Comparison of ENCODE assay signal across 11 cellular contexts in the genomic region with DNA sequence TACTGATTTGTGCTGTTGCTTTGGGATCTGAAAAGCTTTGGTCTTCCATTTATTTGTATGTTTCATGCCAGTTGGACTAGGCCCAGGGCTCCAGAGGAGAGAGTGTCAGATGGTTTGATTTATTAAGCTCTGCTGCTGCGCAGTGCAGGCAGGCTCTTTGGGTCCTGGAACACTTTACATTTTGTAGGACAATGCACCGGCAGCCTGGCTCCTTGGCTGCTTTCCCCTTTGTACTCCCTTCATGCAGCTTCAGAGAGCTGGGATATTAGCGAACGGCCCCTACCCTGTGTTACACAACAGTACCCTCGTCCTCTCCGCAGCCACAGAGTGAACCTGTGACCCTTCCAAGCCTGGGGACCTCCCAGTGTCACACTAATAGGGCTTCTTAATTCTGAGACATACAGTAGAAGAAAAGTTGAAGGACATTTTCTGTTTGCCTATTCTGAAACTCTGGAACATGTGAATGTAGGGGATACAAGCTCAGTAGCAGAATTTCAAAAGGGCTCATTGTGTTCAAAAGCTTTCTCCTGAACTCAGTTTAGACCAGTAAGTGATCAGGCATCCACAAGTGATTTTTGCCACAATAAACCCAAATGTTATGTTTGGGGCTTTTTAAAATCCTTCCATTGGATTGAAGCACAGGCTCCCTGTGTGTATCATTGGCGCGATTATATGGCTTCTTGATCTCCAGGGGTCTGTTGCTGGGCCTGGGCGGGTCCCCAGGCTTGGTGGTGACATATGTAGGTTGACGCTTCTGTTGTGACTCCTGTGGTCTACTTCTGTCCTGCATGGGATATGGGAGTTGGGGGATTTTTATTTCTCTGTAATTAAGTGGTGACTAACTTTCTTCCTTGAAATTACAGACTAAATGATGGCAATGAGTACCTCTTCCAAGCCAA. TPM values are rescaled to one million over a fixed set of nuclear protein-coding genes. Genes with fewer than 3 reads are reported as not detected.
DNase-seq lines count a peak whose midpoint lies in the region; ATAC-seq and TF ChIP-seq lines count a peak whose summit lies in the region.
"Had no signal": no experiment of that assay in that cellular context is flagged by ENCODE, and none has a peak within 500 bp of the region (broad histone marks: within the 10 kb centered on the region; RNA-seq: fewer than 3 reads in every experiment).

No MANE protein-coding gene starts in this region.

- H3K9ac ChIP-seq in Karpas-422 (ENCODE audit: low read length) = no peak overlapping the region
- H3K9ac ChIP-seq: KMS-11 had no signal

- H3K4me2 ChIP-seq in Karpas-422 (ENCODE audit: low read depth, low read length, poor library complexity, severe bottlenecking) = no peak overlapping the region
- H3K4me2 ChIP-seq: KMS-11 had no signal

- H2AFZ ChIP-seq in Karpas-422 (ENCODE audit: low read length) = no peak overlapping the region

- no peaks in the 10 kb centered on the region for H3K27me3 ChIP-seq in Caco-2 (replicated peaks; ENCODE audit: control insufficient read depth, insufficient read depth, low read length)
- no peaks in the 10 kb centered on the region for H3K27me3 ChIP-seq in Karpas-422 (ENCODE audit: low read length)

- H3K9me3 Mint-ChIP-seq in Caco-2 (ENCODE audit: unreplicated experiment) = no peaks in the 10 kb centered on the region

- peaks cover 41% of the 10 kb centered on the region for H3K4me1 Mint-ChIP-seq in Caco-2 (ENCODE audit: low read depth, unreplicated experiment)

- peaks cover 99% of the 10 kb centered on the region for H3K36me3 Mint-ChIP-seq in Caco-2 (ENCODE audit: insufficient read depth, unreplicated experiment)

- ATAC-seq in left cardiac atrium = peak; percentile 55 to 65

- peaks cover 17% of the 10 kb centered on the region for H3K36me3 ChIP-seq in Caco-2 (ENCODE audit: control insufficient read depth, insufficient read depth, low read length)
- H3K36me3 ChIP-seq in Karpas-422 (ENCODE audit: insufficient read depth, low read length) = no peaks in the 10 kb centered on the region

- H3K4me1 ChIP-seq in Caco-2 (peaks cover 42% of the 10 kb centered on the region), Karpas-422 (ENCODE audit: low read length) (peaks cover 23% of the 10 kb centered on the region)

- no peak for DNase-seq in Caco-2
- peak in 50 of 56 donors; percentile 21 to 83 (median 58) for DNase-seq in amygdala (lab: John Stamatoyannopoulos, UW)
- DNase-seq in left cardiac atrium = peak; percentile 55
- peak; percentile 93 for DNase-seq in pons (ENCODE audit: low spot score)
- no peak for DNase-seq in effector CD4-positive, alpha-beta T cell
- DNase-seq in SHP77 (lab: John Stamatoyannopoulos, UW) = no peak
- DNase-seq in NCI-H187 (lab: John Stamatoyannopoulos, UW) = no peak
- no peak for DNase-seq in Karpas-422
- DNase-seq: DND-41; effector memory CD4-positive, alpha-beta T cell had no signal

- H3K9me2 ChIP-seq in Karpas-422 (replicated peaks; ENCODE audit: insufficient read depth, low read length) = no peaks in the 10 kb centered on the region

- H3K27me3 Mint-ChIP-seq in Caco-2 (ENCODE audit: insufficient read depth, unreplicated experiment) = no peaks in the 10 kb centered on the region

- POLR2A ChIA-PET in Caco-2 (lab: Charles Lee) = interaction anchor here (0.6 kb wide), 1 partner anchor 405 kb away, joined by 3 read pairs; no protein-coding TSS in a partner anchor

- BruUV-seq in Caco-2 (replicated peaks; lab: Mats Ljungman, UMichigan) = no TSS peak

- intact Hi-C loops in Caco-2 (cut with micrococcal nuclease; ENCODE audit: unreplicated experiment) = loop anchor here (5.0 to 10.0 kb wide), 2 partner anchors 170 to 508 kb away; no protein-coding TSS in a partner anchor
- intact Hi-C loops in left cardiac atrium (cut with DNase I) = loop anchor here in 1 of 2 donors (5.0 kb wide), 1 partner anchor 170 kb away; no protein-coding TSS in a partner anchor

- H3K79me2 ChIP-seq in Karpas-422 (ENCODE audit: low read length) = no peaks in the 10 kb centered on the region

- peak overlapping the region; percentile 26 for H3K27ac Mint-ChIP-seq in Caco-2 (ENCODE audit: unreplicated experiment)

- no peaks in the 10 kb centered on the region for H4K20me1 ChIP-seq in Karpas-422 (ENCODE audit: insufficient read depth, low read depth, low read length)

- no peak for TF ChIP-seq CTCF in Caco-2 (IDR thresholded peaks at IDR 0.05; ENCODE audit: insufficient read depth in 1 of 2, low read depth in 1 of 2, low read length in 1 of 2, severe bottlenecking in 1 of 2, unreplicated experiment in 1 of 2)

- CTCF ChIA-PET in Caco-2 (lab: Charles Lee) = interaction anchor here (1.3 to 4.1 kb wide), 3 partner anchors 25 to 165 kb away, joined by 3 to 79 read pairs (median 4); no protein-coding TSS in a partner anchor

- no peak overlapping the region for H3K27ac ChIP-seq in Karpas-422 (ENCODE audit: low read length)
- H3K27ac ChIP-seq: KMS-11 had no signal

- no peak overlapping the region for H3K4me3 Mint-ChIP-seq in Caco-2 (ENCODE audit: unreplicated experiment)

- no peaks in the 10 kb centered on the region for H3K9me3 ChIP-seq in Caco-2
- H3K9me3 ChIP-seq in Karpas-422 (ENCODE audit: low read length) = no peaks in the 10 kb centered on the region

- no peak overlapping the region for H3K4me3 ChIP-seq in Caco-2 (ENCODE audit: low read depth, low read length)
- H3K4me3 ChIP-seq in Karpas-422 (ENCODE audit: low read length) = no peak overlapping the region

RNA-seq across cellular contexts. Expression of gene EML6, which starts 56.5 kb away (rescaled TPM):
- 5.2 and 9.7 TPM in 2 replicates for total RNA-seq in Caco-2 (2022)
- total RNA-seq in left cardiac atrium = under 1 TPM; 0.52 to 0.62 TPM
- total RNA-seq in Karpas-422 (2014; rRNA removed; shearing (Covaris generic); ENCODE audit: low replicate concordance) = 133 and 187 TPM in 2 replicates

Comparison
In these comparisons a context has a peak if more than half of its experiments do, and no peak if none do; other contexts are left out.
1. DNase-seq: peak in amygdala (50 of 56), left cardiac atrium (single experiment) and pons (single experiment); none in Caco-2 (0 of 2), effector CD4-positive, alpha-beta T cell (single experiment), SHP77 (0 of 2), NCI-H187 (0 of 2) and Karpas-422 (single experiment).
2. RNA of gene EML6, which starts 56.5 kb away (total RNA-seq): 133 to 187 TPM in Karpas-422; 5.2 to 9.7 TPM in Caco-2 and 0.52 to 0.62 TPM in left cardiac atrium; every median in the first group is over 10 times any median in the second.